Comparison of ENCODE assay signal across 21 cellular contexts in genomic region chr3:194824676-194825075, GRCh38.
A peak's percentile ranks its signal among the peaks of the same experiment; 100 is the strongest.
DNase-seq lines count a peak whose midpoint lies in the region; ATAC-seq, FAIRE-seq and TF ChIP-seq lines count a peak whose summit lies in the region.
"Had no signal": no experiment of that assay in that cellular context is flagged by ENCODE, and none has a peak within 500 bp of the region (broad histone marks: within the 10 kb centered on the region; RNA-seq: fewer than 3 reads in every experiment).

No MANE protein-coding gene starts in this region.

- H4K12ac ChIP-seq in trophoblast cell (ENCODE audit: low read depth, low read length), result no peak overlapping the region

- CTCF ChIA-PET in PC-3 (lab: Charles Lee), result no interaction called here
- CTCF ChIA-PET in activated CD4-positive, alpha-beta T cell treated with anti-CD3 and anti-CD28 coated beads for 36 hours (lab: Charles Lee), result no interaction called here

- H3K9me3 ChIP-seq in PC-3 (ENCODE audit: low read length) (no peaks in the 10 kb centered on the region), trophoblast cell (ENCODE audit: insufficient read depth, low read depth, low read length) (peaks cover 5% of the 10 kb centered on the region), Peyer's patch (no peaks in the 10 kb centered on the region)
- H3K9me3 ChIP-seq: vagina had no signal

- H2AFZ ChIP-seq in PC-3 (ENCODE audit: low read length) (no peak overlapping the region), trophoblast cell (ENCODE audit: insufficient read depth, low read length, poor library complexity) (no peak overlapping the region)
- H2AFZ ChIP-seq: neural progenitor cell had no signal

- no peaks in the 10 kb centered on the region for H3K27me3 ChIP-seq in PC-3 (ENCODE audit: low read length)
- no peaks in the 10 kb centered on the region for H3K27me3 ChIP-seq in trophoblast cell (ENCODE audit: insufficient read depth, low read length)
- no peaks in the 10 kb centered on the region for H3K27me3 ChIP-seq in Peyer's patch
- H3K27me3 ChIP-seq: neural progenitor cell, vagina had no signal

- WGBS in trophoblast cell (ENCODE audit: extremely low coverage, insufficient coverage, insufficient read length), result no CpG with 5 or more reads among the region's 16 CpGs

- H2AK5ac ChIP-seq in trophoblast cell (ENCODE audit: low read length), result no peak overlapping the region

- H3K4me1 ChIP-seq in PC-3 (ENCODE audit: insufficient read depth, low read length) (peaks cover 16% of the 10 kb centered on the region), trophoblast cell (ENCODE audit: control insufficient read depth in 1 of 2, insufficient read depth in 2 of 2, low read length in 2 of 2) (no peaks in the 10 kb centered on the region), Peyer's patch (no peaks in the 10 kb centered on the region)
- H3K4me1 ChIP-seq: neural progenitor cell had no signal

- no peaks in the 10 kb centered on the region for H3K36me3 ChIP-seq in PC-3 (ENCODE audit: low read depth, low read length)
- no peaks in the 10 kb centered on the region for H3K36me3 ChIP-seq in trophoblast cell (ENCODE audit: control insufficient read depth in 1 of 2, insufficient read depth in 2 of 2, low read length in 2 of 2)
- no peaks in the 10 kb centered on the region for H3K36me3 ChIP-seq in Peyer's patch
- H3K36me3 ChIP-seq: neural progenitor cell, vagina had no signal

- peak overlapping the region; percentile 68 for H3K27ac ChIP-seq in PC-3 (ENCODE audit: low read length)
- no peak overlapping the region for H3K27ac ChIP-seq in trophoblast cell (ENCODE audit: low read depth, low read length)
- no peak overlapping the region for H3K27ac ChIP-seq in Peyer's patch
- H3K27ac ChIP-seq: C4-2B, HL-60, KMS-11, neural progenitor cell, vagina had no signal

- TF ChIP-seq CTCF in PC-3 (conservative IDR thresholded peaks at IDR 0.05; ENCODE audit: low read depth, low read length) (no peak), Peyer's patch (IDR thresholded peaks at IDR 0.05) (no peak)

- no peaks in the 10 kb centered on the region for H3K9me2 ChIP-seq in PC-3 (replicated peaks; ENCODE audit: low read length)

- H4K91ac ChIP-seq in trophoblast cell (ENCODE audit: low read depth, low read length), result no peak overlapping the region

- no peak overlapping the region for H2BK5ac ChIP-seq in trophoblast cell (ENCODE audit: low read depth, low read length, poor library complexity)

- no peaks in the 10 kb centered on the region for H3K4me1 Mint-ChIP-seq in activated CD4-positive, alpha-beta T cell treated with anti-CD3 and anti-CD28 coated beads for 36 hours
- H3K4me1 Mint-ChIP-seq: neural progenitor cell had no signal

- no peak overlapping the region for H3K4me3 ChIP-seq in PC-3 (ENCODE audit: low read length)
- H3K4me3 ChIP-seq in trophoblast cell (ENCODE audit: low read depth, low read length), result peak overlapping the region; percentile 43
- no peak overlapping the region for H3K4me3 ChIP-seq in Peyer's patch
- H3K4me3 ChIP-seq: neural progenitor cell, vagina had no signal

- H3K36me3 Mint-ChIP-seq in activated CD4-positive, alpha-beta T cell treated with anti-CD3 and anti-CD28 coated beads for 36 hours (ENCODE audit: low read depth), result no peaks in the 10 kb centered on the region
- H3K36me3 Mint-ChIP-seq: activated naive CD8-positive, alpha-beta T cell; neural progenitor cell had no signal

- DNase-seq in Daoy (ENCODE audit: low read depth) (peak; percentile 64), PC-3 (peak; percentile 70), fibroblast of peridontal ligament (ENCODE audit: extremely low read depth) (peak; percentile 3), trophoblast cell (no peak), GM12892 (ENCODE audit: insufficient read length) (no peak), Peyer's patch (no peak), NCI-H128 (lab: John Stamatoyannopoulos, UW; ENCODE audit: unreplicated experiment) (no peak)
- no peak for DNase-seq in activated CD4-positive, alpha-beta T cell treated with anti-CD3 and anti-CD28 coated beads for 36 hours
- DNase-seq: cerebellar nuclear complex; mesendoderm; NCI-H1694 treated with DMSO at 0.1 percent for 48 hours; NCI-H524; stimulated activated naive CD8-positive, alpha-beta T cell treated with anti-CD3 and anti-CD28 coated beads, Interleukin-15, Interleukin-2, amounts not matched to agents 100 U/mL and 50 U/mL, for 24 hours; T-helper 17 cell had no signal

- no peak overlapping the region for H3K23ac ChIP-seq in trophoblast cell (ENCODE audit: low read length)

- H3K4ac ChIP-seq in trophoblast cell (ENCODE audit: low read depth, low read length), result no peak overlapping the region

- no peak for TF ChIP-seq POLR2A in GM12892 (IDR thresholded peaks at IDR 0.05; ENCODE audit: low read depth, low read length)
- no peak for TF ChIP-seq POLR2A in Peyer's patch (IDR thresholded peaks at IDR 0.05)

- no peak overlapping the region for H2BK12ac ChIP-seq in trophoblast cell (ENCODE audit: low read length)

- H3K79me2 ChIP-seq in PC-3 (ENCODE audit: low read length), result no peaks in the 10 kb centered on the region
- no peaks in the 10 kb centered on the region for H3K79me2 ChIP-seq in trophoblast cell (ENCODE audit: control insufficient read depth, insufficient read depth, low read length, poor library complexity)

- no peak for FAIRE-seq in GM12892 (lab: Jason Lieb, UNC)
- FAIRE-seq: RCC 7860 had no signal

- H3K27me3 Mint-ChIP-seq in activated CD4-positive, alpha-beta T cell treated with anti-CD3 and anti-CD28 coated beads for 36 hours, result no peaks in the 10 kb centered on the region
- H3K27me3 Mint-ChIP-seq: activated naive CD8-positive, alpha-beta T cell had no signal

- intact Hi-C loops in PC-3 (cut with micrococcal nuclease), result no loop called here
- intact Hi-C loops in activated CD4-positive, alpha-beta T cell treated with anti-CD3 and anti-CD28 coated beads for 36 hours (cut with DNase I, micrococcal nuclease), result no loop called here

- H3F3A ChIP-seq in PC-3 (ENCODE audit: low read length, unreplicated experiment), result no peaks in the 10 kb centered on the region

- no peaks in the 10 kb centered on the region for H3K9me3 Mint-ChIP-seq in activated CD4-positive, alpha-beta T cell treated with anti-CD3 and anti-CD28 coated beads for 36 hours (ENCODE audit: low read depth)

- POLR2A ChIA-PET in PC-3 (lab: Charles Lee; ENCODE audit: unreplicated experiment), result no interaction called here
- POLR2A ChIA-PET in activated CD4-positive, alpha-beta T cell treated with anti-CD3 and anti-CD28 coated beads for 36 hours (lab: Charles Lee), result no interaction called here

- H3K4me2 ChIP-seq in PC-3 (ENCODE audit: low read length) (peak overlapping the region; percentile 53), trophoblast cell (ENCODE audit: low read length) (no peak overlapping the region)
- H3K4me2 ChIP-seq: KMS-11, neural progenitor cell had no signal

- no peak overlapping the region for H3K14ac ChIP-seq in trophoblast cell (ENCODE audit: low read length)

- peak; percentile 77 for ATAC-seq in PC-3
- no peak for ATAC-seq in activated CD4-positive, alpha-beta T cell treated with anti-CD3 and anti-CD28 coated beads for 36 hours
- ATAC-seq: stimulated activated naive CD8-positive, alpha-beta T cell treated with anti-CD3 and anti-CD28 coated beads, Interleukin-15, Interleukin-2, amounts not matched to agents 100 U/mL and 50 U/mL, for 24 hours; T-helper 17 cell had no signal

- no peak overlapping the region for H2BK120ac ChIP-seq in trophoblast cell (ENCODE audit: insufficient read depth, low read length, poor library complexity)

- no TSS peak for BruUV-seq in PC-3 (replicated peaks; lab: Mats Ljungman, UMichigan)

- no peak overlapping the region for H3K4me3 Mint-ChIP-seq in activated CD4-positive, alpha-beta T cell treated with anti-CD3 and anti-CD28 coated beads for 36 hours
- H3K4me3 Mint-ChIP-seq: activated naive CD8-positive, alpha-beta T cell; neural progenitor cell; T-helper 17 cell had no signal

- H3K18ac ChIP-seq in trophoblast cell (ENCODE audit: low read length), result no peak overlapping the region

- no peak overlapping the region for H3K27ac Mint-ChIP-seq in activated CD4-positive, alpha-beta T cell treated with anti-CD3 and anti-CD28 coated beads for 36 hours
- H3K27ac Mint-ChIP-seq: activated naive CD8-positive, alpha-beta T cell; T-helper 17 cell had no signal

- no peaks in the 10 kb centered on the region for H4K20me1 ChIP-seq in PC-3 (ENCODE audit: low read length)

- no peak overlapping the region for H4K8ac ChIP-seq in trophoblast cell (ENCODE audit: low read depth, low read length)

- H3K79me1 ChIP-seq in trophoblast cell (ENCODE audit: low read length), result no peaks in the 10 kb centered on the region

- H3K9ac ChIP-seq in PC-3 (ENCODE audit: low read length) (peak overlapping the region; percentile 53), trophoblast cell (ENCODE audit: low read length) (no peak overlapping the region)
- H3K9ac ChIP-seq: KMS-11, neural progenitor cell had no signal

Comparison
In these comparisons a context has a peak if more than half of its experiments do, and no peak if none do; other contexts are left out.
1. DNase-seq: peak in Daoy (single experiment), PC-3 (single experiment) and fibroblast of peridontal ligament (single experiment); none in trophoblast cell (0 of 2), activated CD4-positive, alpha-beta T cell treated with anti-CD3 and anti-CD28 coated beads for 36 hours (single experiment), GM12892 (single experiment), Peyer's patch (0 of 3) and NCI-H128 (single experiment).